In the genomic region with DNA sequence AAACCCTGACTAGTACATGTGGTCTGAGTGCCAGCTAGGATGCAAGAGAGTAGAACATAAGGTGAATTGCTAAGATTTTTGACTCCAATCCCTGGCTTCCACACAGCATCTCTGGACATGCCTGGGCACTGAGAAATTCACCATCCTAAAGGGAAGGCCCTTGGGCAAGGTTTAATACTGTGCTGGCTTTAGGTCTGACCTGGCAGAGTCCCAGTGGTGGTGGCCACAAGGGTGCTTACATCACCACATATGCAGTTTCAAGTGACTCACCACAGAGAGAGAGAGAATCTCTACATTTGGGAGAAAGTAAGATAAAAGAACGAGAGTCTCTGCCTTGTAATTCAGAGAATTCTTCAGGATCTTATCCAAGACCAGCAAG, we compare ENCODE assay signal across 15 cellular contexts.
DNase-seq lines count a peak whose midpoint lies in the region; ATAC-seq and TF ChIP-seq lines count a peak whose summit lies in the region.
"Had no signal": no experiment of that assay in that cellular context is flagged by ENCODE, and none has a peak within 500 bp of the region (broad histone marks: within the 10 kb centered on the region; RNA-seq: fewer than 3 reads in every experiment).

No MANE protein-coding gene starts in this region.

- H3F3A ChIP-seq in GM23338 (replicated peaks; ENCODE audit: low read depth): no peaks in the 10 kb centered on the region

- DNase-seq in GM23338 (ENCODE audit: low spot score): no peak
- peak; percentile 35 for DNase-seq in RPMI7951 (ENCODE audit: low read depth)
- peak; percentile 81 for DNase-seq in choroid plexus epithelial cell (ENCODE audit: low read depth)
- peak; percentile 9 to 31 for DNase-seq in trophoblast cell
- DNase-seq in mesenteric fat pad (ENCODE audit: low spot score): no peak
- DNase-seq in vagina (ENCODE audit: extremely low spot score in 2 of 2): no peak
- DNase-seq in activated CD4-positive, alpha-beta memory T cell treated with anti-CD3 and anti-CD28 coated beads, Interleukin-2, amount 10 ng/mL, durations not matched to agents 7 days and 5 days: no peak
- DNase-seq: activated gamma-delta T cell, HCEC 1CT, immature natural killer cell, NCI-H2029 treated with DMSO at 0.1 percent for 48 hours had no signal

- peaks cover 2% of the 10 kb centered on the region for H3K79me1 ChIP-seq in trophoblast cell (ENCODE audit: low read length)

- H2AFZ ChIP-seq in GM23338 (no peak overlapping the region), trophoblast cell (ENCODE audit: insufficient read depth, low read length, poor library complexity) (no peak overlapping the region)

- H3K27ac Mint-ChIP-seq in GM23338: peak overlapping the region; percentile 38; the same call in 1 of the 2 replicates
- no peak overlapping the region for H3K27ac Mint-ChIP-seq in activated CD4-positive, alpha-beta memory T cell treated with anti-CD3 and anti-CD28 coated beads, Interleukin-2, amount 10 ng/mL, durations not matched to agents 7 days and 5 days
- H3K27ac Mint-ChIP-seq: immature natural killer cell; T-helper 1 cell treated with Interleukin-12 subunit alpha and Interleukin-12 subunit beta and Interleukin-4 antibody, amounts not matched to agents 30 μg/mL and 1 μg/mL, for 36 hours had no signal

- no peak overlapping the region for H3K18ac ChIP-seq in trophoblast cell (ENCODE audit: low read length)

- H3K14ac ChIP-seq in trophoblast cell (ENCODE audit: low read length): no peak overlapping the region

- POLR2A ChIA-PET in activated CD4-positive, alpha-beta memory T cell treated with anti-CD3 and anti-CD28 coated beads, Interleukin-2, amount 10 ng/mL, durations not matched to agents 7 days and 5 days (lab: Charles Lee): no interaction called here

- no peak overlapping the region for H2BK120ac ChIP-seq in trophoblast cell (ENCODE audit: insufficient read depth, low read length, poor library complexity)

- H2AK5ac ChIP-seq in trophoblast cell (ENCODE audit: low read length): no peak overlapping the region

- H4K91ac ChIP-seq in trophoblast cell (ENCODE audit: low read depth, low read length): no peak overlapping the region

- TF ChIP-seq CTCF in GM23338 (conservative IDR thresholded peaks at IDR 0.05; ENCODE audit: low read depth in 2 of 2) (no peak), choroid plexus epithelial cell (conservative IDR thresholded peaks at IDR 0.05; ENCODE audit: low read depth, low read length) (no peak), vagina (IDR thresholded peaks at IDR 0.05) (no peak)

- no peak overlapping the region for H3K4me3 ChIP-seq in GM23338
- H3K4me3 ChIP-seq in choroid plexus epithelial cell (ENCODE audit: low read depth, low read length): no peak overlapping the region
- no peak overlapping the region for H3K4me3 ChIP-seq in trophoblast cell (ENCODE audit: low read depth, low read length)
- no peak overlapping the region for H3K4me3 ChIP-seq in vagina
- H3K4me3 ChIP-seq: esophagus muscularis mucosa, K562 had no signal

- H3K4ac ChIP-seq in trophoblast cell (ENCODE audit: low read depth, low read length): no peak overlapping the region

- H3K79me2 ChIP-seq in GM23338 (replicated peaks; ENCODE audit: insufficient read depth) (no peaks in the 10 kb centered on the region), trophoblast cell (ENCODE audit: control insufficient read depth, insufficient read depth, low read length, poor library complexity) (no peaks in the 10 kb centered on the region)

- no CpG with 5 or more reads among the region's 1 CpG for WGBS in trophoblast cell (ENCODE audit: extremely low coverage, insufficient coverage, insufficient read length)

- ATAC-seq in GM23338: no peak
- ATAC-seq in HG02840 (IDR thresholded peaks at IDR 0.05; ENCODE audit: low FRiP score, unreplicated experiment): no peak
- ATAC-seq: K562 had no signal

- H4K12ac ChIP-seq in trophoblast cell (ENCODE audit: low read depth, low read length): no peak overlapping the region

- H3K27ac ChIP-seq in GM23338 (ENCODE audit: low read depth) (no peak overlapping the region), trophoblast cell (ENCODE audit: low read depth, low read length) (no peak overlapping the region), vagina (no peak overlapping the region)
- H3K27ac ChIP-seq: esophagus muscularis mucosa had no signal

- no peaks in the 10 kb centered on the region for H3K9me3 Mint-ChIP-seq in GM23338
- H3K9me3 Mint-ChIP-seq in activated CD4-positive, alpha-beta memory T cell treated with anti-CD3 and anti-CD28 coated beads, Interleukin-2, amount 10 ng/mL, durations not matched to agents 7 days and 5 days: peaks cover 7% of the 10 kb centered on the region

- no peak for TF ChIP-seq POLR2A in vagina (IDR thresholded peaks at IDR 0.05)

- no peak overlapping the region for H3K4me3 Mint-ChIP-seq in GM23338
- no peak overlapping the region for H3K4me3 Mint-ChIP-seq in activated CD4-positive, alpha-beta memory T cell treated with anti-CD3 and anti-CD28 coated beads, Interleukin-2, amount 10 ng/mL, durations not matched to agents 7 days and 5 days
- H3K4me3 Mint-ChIP-seq: immature natural killer cell; T-helper 1 cell treated with Interleukin-12 subunit alpha and Interleukin-12 subunit beta and Interleukin-4 antibody, amounts not matched to agents 30 μg/mL and 1 μg/mL, for 36 hours had no signal

- no peak overlapping the region for H3K9ac ChIP-seq in trophoblast cell (ENCODE audit: low read length)

- no peaks in the 10 kb centered on the region for H3K9me3 ChIP-seq in trophoblast cell (ENCODE audit: insufficient read depth, low read depth, low read length)
- H3K9me3 ChIP-seq in vagina: no peaks in the 10 kb centered on the region

- no peak overlapping the region for H2BK12ac ChIP-seq in trophoblast cell (ENCODE audit: low read length)

- no peaks in the 10 kb centered on the region for H4K20me1 ChIP-seq in GM23338 (replicated peaks; ENCODE audit: insufficient read depth)

- intact Hi-C loops in vagina (cut with DNase I): no loop called here

- no peaks in the 10 kb centered on the region for H3K27me3 Mint-ChIP-seq in GM23338 (ENCODE audit: insufficient read depth, low read depth, poor library complexity)
- no peaks in the 10 kb centered on the region for H3K27me3 Mint-ChIP-seq in activated CD4-positive, alpha-beta memory T cell treated with anti-CD3 and anti-CD28 coated beads, Interleukin-2, amount 10 ng/mL, durations not matched to agents 7 days and 5 days

- H3K27me3 ChIP-seq in GM23338 (ENCODE audit: insufficient read depth) (no peaks in the 10 kb centered on the region), trophoblast cell (ENCODE audit: insufficient read depth, low read length) (no peaks in the 10 kb centered on the region), vagina (no peaks in the 10 kb centered on the region)
- H3K27me3 ChIP-seq: esophagus muscularis mucosa had no signal

- H4K8ac ChIP-seq in trophoblast cell (ENCODE audit: low read depth, low read length): no peak overlapping the region

- no peak overlapping the region for H3K4me2 ChIP-seq in GM23338
- no peak overlapping the region for H3K4me2 ChIP-seq in trophoblast cell (ENCODE audit: low read length)

- no peaks in the 10 kb centered on the region for H3K36me3 ChIP-seq in GM23338 (ENCODE audit: insufficient read depth)
- no peaks in the 10 kb centered on the region for H3K36me3 ChIP-seq in trophoblast cell (ENCODE audit: control insufficient read depth in 1 of 2, insufficient read depth in 2 of 2, low read length in 2 of 2)
- H3K36me3 ChIP-seq in vagina: no peaks in the 10 kb centered on the region
- H3K36me3 ChIP-seq: esophagus muscularis mucosa had no signal

- H2BK5ac ChIP-seq in trophoblast cell (ENCODE audit: low read depth, low read length, poor library complexity): no peak overlapping the region

- H3K4me1 ChIP-seq in GM23338 (ENCODE audit: insufficient read depth): no peaks in the 10 kb centered on the region
- H3K4me1 ChIP-seq in trophoblast cell (ENCODE audit: control insufficient read depth in 1 of 2, insufficient read depth in 2 of 2, low read length in 2 of 2): no peaks in the 10 kb centered on the region
- H3K4me1 ChIP-seq in vagina: no peaks in the 10 kb centered on the region
- H3K4me1 ChIP-seq: esophagus muscularis mucosa had no signal

- peaks cover 4% of the 10 kb centered on the region; the same call in 1 of the 3 replicates for H3K4me1 Mint-ChIP-seq in GM23338
- H3K4me1 Mint-ChIP-seq in activated CD4-positive, alpha-beta memory T cell treated with anti-CD3 and anti-CD28 coated beads, Interleukin-2, amount 10 ng/mL, durations not matched to agents 7 days and 5 days: no peaks in the 10 kb centered on the region

- no peaks in the 10 kb centered on the region; the same call in 1 of the 2 replicates for H3K9me2 ChIP-seq in GM23338 (ENCODE audit: insufficient read depth)

- H3K23ac ChIP-seq in trophoblast cell (ENCODE audit: low read length): no peak overlapping the region

- CTCF ChIA-PET in activated CD4-positive, alpha-beta memory T cell treated with anti-CD3 and anti-CD28 coated beads, Interleukin-2, amount 10 ng/mL, durations not matched to agents 7 days and 5 days (lab: Charles Lee): no interaction called here

- no peaks in the 10 kb centered on the region for H3K36me3 Mint-ChIP-seq in GM23338 (ENCODE audit: low read depth)
- no peaks in the 10 kb centered on the region for H3K36me3 Mint-ChIP-seq in activated CD4-positive, alpha-beta memory T cell treated with anti-CD3 and anti-CD28 coated beads, Interleukin-2, amount 10 ng/mL, durations not matched to agents 7 days and 5 days (ENCODE audit: low read depth)

TF ChIP-seq in GM23338, 12 proteins besides CTCF, POLR2A, EP300 and RAD21:
- TF ChIP-seq EZH2phosphoT487 (IDR thresholded peaks at IDR 0.05; ENCODE audit: unreplicated experiment) (no peak), POLR2AphosphoS5 (IDR thresholded peaks at IDR 0.05; ENCODE audit: low read depth) (no peak)

Comparison
In these comparisons a context has a peak if more than half of its experiments do, and no peak if none do; other contexts are left out.
1. DNase-seq: peak in RPMI7951 (single experiment), choroid plexus epithelial cell (single experiment) and trophoblast cell (2 of 2); none in GM23338 (single experiment), mesenteric fat pad (single experiment), vagina (0 of 2) and activated CD4-positive, alpha-beta memory T cell treated with anti-CD3 and anti-CD28 coated beads, Interleukin-2, amount 10 ng/mL, durations not matched to agents 7 days and 5 days (single experiment).